ENCODE assay signal across 10 cellular contexts in the genomic region with DNA sequence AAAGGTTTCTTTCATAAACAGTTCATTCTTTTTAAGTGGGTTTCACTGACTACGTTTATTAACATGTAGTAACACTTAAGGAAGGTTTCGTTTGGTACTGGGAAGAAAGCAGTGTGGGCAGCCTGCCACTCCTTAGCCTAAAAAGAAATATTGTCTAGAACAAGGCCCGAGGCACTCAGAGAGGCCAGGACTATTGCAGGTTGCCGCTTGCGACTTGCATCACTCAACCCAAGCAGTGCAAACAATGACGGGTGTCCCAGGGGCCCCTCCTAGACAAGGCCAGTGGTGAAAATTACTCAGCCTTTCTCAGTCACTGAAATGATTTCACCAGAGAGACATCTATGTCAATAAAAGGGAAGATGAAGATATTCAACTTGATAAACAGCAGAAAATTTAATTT.
A peak's percentile ranks its signal among the peaks of the same experiment; 100 is the strongest.
DNase-seq lines count a peak whose midpoint lies in the region; ATAC-seq and TF ChIP-seq lines count a peak whose summit lies in the region.
"Had no signal": no experiment of that assay in that cellular context is flagged by ENCODE, and none has a peak within 500 bp of the region (broad histone marks: within the 10 kb centered on the region; RNA-seq: fewer than 3 reads in every experiment).

No MANE protein-coding gene starts in this region.

- H3K9me3 ChIP-seq in mammary epithelial cell (replicated peaks; ENCODE audit: insufficient read depth, low read length) (peaks cover 16% of the 10 kb centered on the region), lower lobe of right lung (peaks cover 22% of the 10 kb centered on the region)

- POLR2A ChIA-PET in activated CD4-positive, alpha-beta T cell treated with anti-CD3 and anti-CD28 coated beads, Interleukin-2, amount 10 ng/mL, durations not matched to agents 7 days and 5 days (lab: Charles Lee), result no interaction called here

- ATAC-seq in lower lobe of right lung (peak; percentile 77 to 82), HG02938 (IDR thresholded peaks at IDR 0.05; ENCODE audit: unreplicated experiment) (no peak)
- ATAC-seq: CD8-positive, alpha-beta T cell had no signal

- TF ChIP-seq CTCF in mammary epithelial cell (conservative IDR thresholded peaks at IDR 0.05 in 1 of 2, IDR thresholded peaks at IDR 0.05 in 1 of 2; ENCODE audit: extremely low read depth in 1 of 2, insufficient read depth in 1 of 2, low read depth in 1 of 2, low read length in 2 of 2) (no peak), lower lobe of right lung (IDR thresholded peaks at IDR 0.05) (no peak)

- H3K36me3 ChIP-seq in mammary epithelial cell (ENCODE audit: insufficient read depth, low read length) (no peaks in the 10 kb centered on the region), lower lobe of right lung (no peaks in the 10 kb centered on the region)

- H3K9ac ChIP-seq in mammary epithelial cell (ENCODE audit: insufficient read depth, low read length), result peak overlapping the region; percentile 61

- H3K27ac Mint-ChIP-seq in activated CD4-positive, alpha-beta T cell treated with anti-CD3 and anti-CD28 coated beads, Interleukin-2, amount 10 ng/mL, durations not matched to agents 7 days and 5 days, result no peak overlapping the region
- H3K27ac Mint-ChIP-seq in activated naive CD8-positive, alpha-beta T cell treated with anti-CD3 and anti-CD28 coated beads for 36 hours, result no peak overlapping the region
- H3K27ac Mint-ChIP-seq: activated naive CD4-positive, alpha-beta T cell treated with anti-CD3 and anti-CD28 coated beads, Interleukin-2, amount 10 ng/mL, durations not matched to agents 7 days and 5 days; CD8-positive, alpha-beta T cell had no signal

- H3K4me1 ChIP-seq in mammary epithelial cell (ENCODE audit: insufficient read depth, low read length) (peaks cover 21% of the 10 kb centered on the region), lower lobe of right lung (no peaks in the 10 kb centered on the region)

- no peak overlapping the region for H2AFZ ChIP-seq in mammary epithelial cell (ENCODE audit: low read depth, low read length)

- H3K79me2 ChIP-seq in mammary epithelial cell (ENCODE audit: insufficient read depth, low read length), result no peaks in the 10 kb centered on the region

- H3K4me1 Mint-ChIP-seq in activated CD4-positive, alpha-beta T cell treated with anti-CD3 and anti-CD28 coated beads, Interleukin-2, amount 10 ng/mL, durations not matched to agents 7 days and 5 days, result peaks cover 3% of the 10 kb centered on the region
- H3K4me1 Mint-ChIP-seq in activated naive CD8-positive, alpha-beta T cell treated with anti-CD3 and anti-CD28 coated beads for 36 hours, result peaks cover 3% of the 10 kb centered on the region
- H3K4me1 Mint-ChIP-seq: activated naive CD4-positive, alpha-beta T cell treated with anti-CD3 and anti-CD28 coated beads, Interleukin-2, amount 10 ng/mL, durations not matched to agents 7 days and 5 days had no signal

- H3K36me3 Mint-ChIP-seq in activated CD4-positive, alpha-beta T cell treated with anti-CD3 and anti-CD28 coated beads, Interleukin-2, amount 10 ng/mL, durations not matched to agents 7 days and 5 days (ENCODE audit: low read depth), result peaks cover 10% of the 10 kb centered on the region
- peaks cover 9% of the 10 kb centered on the region for H3K36me3 Mint-ChIP-seq in activated naive CD8-positive, alpha-beta T cell treated with anti-CD3 and anti-CD28 coated beads for 36 hours
- H3K36me3 Mint-ChIP-seq: CD8-positive, alpha-beta T cell had no signal

- no TSS peak for BruUV-seq in mammary epithelial cell (replicated peaks; lab: Mats Ljungman, UMichigan)

- no peak overlapping the region for H3K4me3 Mint-ChIP-seq in activated CD4-positive, alpha-beta T cell treated with anti-CD3 and anti-CD28 coated beads, Interleukin-2, amount 10 ng/mL, durations not matched to agents 7 days and 5 days
- H3K4me3 Mint-ChIP-seq in activated naive CD8-positive, alpha-beta T cell treated with anti-CD3 and anti-CD28 coated beads for 36 hours, result no peak overlapping the region
- H3K4me3 Mint-ChIP-seq: activated naive CD4-positive, alpha-beta T cell treated with anti-CD3 and anti-CD28 coated beads, Interleukin-2, amount 10 ng/mL, durations not matched to agents 7 days and 5 days; CD8-positive, alpha-beta T cell had no signal

- CTCF ChIA-PET in mammary epithelial cell (lab: Charles Lee; ENCODE audit: low non-redundant PET), result interaction anchor here (0.6 kb wide), 1 partner anchor 45 kb away, joined by 7 read pairs; no protein-coding TSS in a partner anchor
- CTCF ChIA-PET in activated CD4-positive, alpha-beta T cell treated with anti-CD3 and anti-CD28 coated beads, Interleukin-2, amount 10 ng/mL, durations not matched to agents 7 days and 5 days (lab: Charles Lee), result no interaction called here

- H3K4me3 ChIP-seq in mammary epithelial cell (replicated peaks in 1 of 3; ENCODE audit: insufficient read depth in 1 of 3, low read depth in 2 of 3, low read length in 3 of 3), result no peak overlapping the region
- H3K4me3 ChIP-seq in lower lobe of right lung, result no peak overlapping the region

- no peaks in the 10 kb centered on the region for H3K27me3 ChIP-seq in mammary epithelial cell (ENCODE audit: insufficient read depth, low read length)
- H3K27me3 ChIP-seq in lower lobe of right lung (ENCODE audit: low read depth), result no peaks in the 10 kb centered on the region

- WGBS in mammary epithelial cell (ENCODE audit: low coverage, missing lambda C conversion rate), result 2% methylated on average over 6 of the region's 6 CpGs

- in situ Hi-C loops in mammary epithelial cell (cut with MboI; ENCODE audit: low sequenced_read_pairs in 2 of 2), result no loop called here

- DNase-seq in AG20443 (ENCODE audit: low spot score), result peak; percentile 42
- DNase-seq in MV-4-11 (lab: John Stamatoyannopoulos, UW), result peak; percentile 87
- peak; percentile 100 for DNase-seq in mammary epithelial cell
- DNase-seq in lower lobe of right lung, result peak; percentile 52
- no peak for DNase-seq in NCI-H526 (lab: John Stamatoyannopoulos, UW)
- no peak for DNase-seq in activated CD4-positive, alpha-beta T cell treated with anti-CD3 and anti-CD28 coated beads, Interleukin-2, amount 10 ng/mL, durations not matched to agents 7 days and 5 days
- no peak for DNase-seq in activated naive CD8-positive, alpha-beta T cell treated with anti-CD3 and anti-CD28 coated beads for 36 hours
- DNase-seq: activated naive CD4-positive, alpha-beta T cell treated with anti-CD3 and anti-CD28 coated beads, Interleukin-2, amount 10 ng/mL, durations not matched to agents 7 days and 5 days; CD8-positive, alpha-beta T cell had no signal

- H3K27ac ChIP-seq in mammary epithelial cell (ENCODE audit: insufficient read depth, low read depth, low read length), result peak overlapping the region; percentile 99
- H3K27ac ChIP-seq in lower lobe of right lung, result no peak overlapping the region

- H3K9me3 Mint-ChIP-seq in activated CD4-positive, alpha-beta T cell treated with anti-CD3 and anti-CD28 coated beads, Interleukin-2, amount 10 ng/mL, durations not matched to agents 7 days and 5 days, result peaks cover 31% of the 10 kb centered on the region
- H3K9me3 Mint-ChIP-seq in activated naive CD8-positive, alpha-beta T cell treated with anti-CD3 and anti-CD28 coated beads for 36 hours, result peaks cover 19% of the 10 kb centered on the region

- dilution Hi-C loops in mammary epithelial cell (cut with HindIII; ENCODE audit: low sequenced_read_pairs), result no loop called here

- no peaks in the 10 kb centered on the region for H4K20me1 ChIP-seq in mammary epithelial cell (ENCODE audit: insufficient read depth, low read length)

- peak overlapping the region; percentile 57 for H3K4me2 ChIP-seq in mammary epithelial cell (ENCODE audit: insufficient read depth, low read depth, low read length)

- intact Hi-C loops in mammary epithelial cell (cut with micrococcal nuclease) (loop anchor here (1.0 to 5.0 kb wide), 5 partner anchors 16 to 389 kb away; no protein-coding TSS in a partner anchor), lower lobe of right lung (cut with DNase I) (no loop called here)

- H3K27me3 Mint-ChIP-seq in activated CD4-positive, alpha-beta T cell treated with anti-CD3 and anti-CD28 coated beads, Interleukin-2, amount 10 ng/mL, durations not matched to agents 7 days and 5 days, result no peaks in the 10 kb centered on the region
- H3K27me3 Mint-ChIP-seq in activated naive CD8-positive, alpha-beta T cell treated with anti-CD3 and anti-CD28 coated beads for 36 hours, result peaks cover 6% of the 10 kb centered on the region
- H3K27me3 Mint-ChIP-seq: activated naive CD4-positive, alpha-beta T cell treated with anti-CD3 and anti-CD28 coated beads, Interleukin-2, amount 10 ng/mL, durations not matched to agents 7 days and 5 days had no signal

Comparison
In these comparisons a context has a peak if more than half of its experiments do, and no peak if none do; other contexts are left out.
1. DNase-seq: peak in AG20443 (single experiment), MV-4-11 (single experiment), mammary epithelial cell (single experiment) and lower lobe of right lung (single experiment); none in NCI-H526 (0 of 2), activated CD4-positive, alpha-beta T cell treated with anti-CD3 and anti-CD28 coated beads, Interleukin-2, amount 10 ng/mL, durations not matched to agents 7 days and 5 days (single experiment) and activated naive CD8-positive, alpha-beta T cell treated with anti-CD3 and anti-CD28 coated beads for 36 hours (single experiment).